Comparison of ENCODE assay signal across 21 cellular contexts in genomic region chr18:10965104-10965503, GRCh38.
"Had no signal": no experiment of that assay in that cellular context is flagged by ENCODE, and none has a peak within 500 bp of the region (broad histone marks: within the 10 kb centered on the region; RNA-seq: fewer than 3 reads in every experiment).

No MANE protein-coding gene starts in this region.

- ATAC-seq: activated CD4-positive, CD25-positive, alpha-beta regulatory T cell treated with anti-CD3 and anti-CD28 coated beads, Interleukin-2, amount 50 U/mL, for 24 hours; left ventricle myocardium superior; right cardiac atrium; stimulated activated naive CD8-positive, alpha-beta T cell treated with anti-CD3 and anti-CD28 coated beads, Interleukin-15, amount 100 ng/mL, for 72 hours had no signal

- H3K4me1 Mint-ChIP-seq: activated naive CD8-positive, alpha-beta T cell treated with anti-CD3 and anti-CD28 coated beads for 36 hours; endodermal cell; nephron progenitor cell; stimulated activated naive CD8-positive, alpha-beta T cell treated with anti-CD3 and anti-CD28 coated beads, Interleukin-15, amount 100 ng/mL, for 72 hours had no signal

- DNase-seq: activated CD4-positive, alpha-beta T cell treated with anti-CD3 and anti-CD28 coated beads, Interleukin-2, amount 50 U/mL, for 1 hour; activated CD8-positive, alpha-beta memory T cell treated with anti-CD3 and anti-CD28 coated beads for 24 hours; activated gamma-delta T cell treated with Interleukin-2 at 50 U/mL for 16 hours; activated naive CD8-positive, alpha-beta T cell treated with anti-CD3 and anti-CD28 coated beads for 36 hours; aorta; cerebellar nuclear complex; endodermal cell; head of caudate nucleus; kidney glomerular epithelial cell; left ventricle myocardium superior; mesendoderm; nephron progenitor cell; occipital lobe; right cardiac atrium; stimulated activated naive CD8-positive, alpha-beta T cell treated with anti-CD3 and anti-CD28 coated beads, Interleukin-15, amount 100 ng/mL, for 72 hours; testis; upper lobe of left lung had no signal

- H3K27ac Mint-ChIP-seq: activated naive CD8-positive, alpha-beta T cell treated with anti-CD3 and anti-CD28 coated beads for 36 hours; endodermal cell; nephron progenitor cell; stimulated activated naive CD8-positive, alpha-beta T cell treated with anti-CD3 and anti-CD28 coated beads, Interleukin-15, amount 100 ng/mL, for 72 hours had no signal

- H3K4me3 ChIP-seq: breast epithelium, prostate gland, smooth muscle cell, testis, upper lobe of left lung had no signal

- H3K36me3 Mint-ChIP-seq: activated naive CD8-positive, alpha-beta T cell treated with anti-CD3 and anti-CD28 coated beads for 36 hours had no signal

- H3K27me3 Mint-ChIP-seq: activated naive CD8-positive, alpha-beta T cell treated with anti-CD3 and anti-CD28 coated beads for 36 hours; stimulated activated naive CD8-positive, alpha-beta T cell treated with anti-CD3 and anti-CD28 coated beads, Interleukin-15, amount 100 ng/mL, for 72 hours had no signal

- H3K4me3 Mint-ChIP-seq: activated naive CD8-positive, alpha-beta T cell treated with anti-CD3 and anti-CD28 coated beads for 36 hours; endodermal cell; nephron progenitor cell; stimulated activated naive CD8-positive, alpha-beta T cell treated with anti-CD3 and anti-CD28 coated beads, Interleukin-15, amount 100 ng/mL, for 72 hours had no signal
